Comparison of ENCODE assay signal across 8 cellular contexts in the genomic region with DNA sequence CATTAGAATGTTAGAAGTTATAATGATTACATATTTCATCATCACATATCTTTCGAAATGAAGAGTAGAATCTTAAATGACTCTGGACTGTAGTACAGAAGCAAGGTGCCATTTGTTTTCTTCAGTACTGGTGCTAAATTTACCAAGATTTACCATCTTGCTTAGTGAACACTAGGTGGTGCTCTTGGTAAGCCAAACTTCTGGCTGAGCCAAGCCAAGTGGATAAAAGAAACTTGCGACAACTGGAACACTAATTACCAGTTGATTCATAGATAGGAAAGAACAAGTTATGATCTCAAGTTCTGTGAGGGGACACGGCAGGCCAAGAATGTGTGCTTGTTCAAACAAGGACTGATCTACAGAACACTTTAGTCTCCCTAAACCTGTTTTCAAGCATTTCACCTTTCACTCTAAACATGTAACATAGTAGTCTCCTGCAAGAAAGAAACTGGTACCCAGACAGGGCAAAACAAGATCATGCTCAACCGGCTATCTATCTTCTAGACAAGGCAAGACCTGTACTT. TPM values are rescaled to one million over a fixed set of nuclear protein-coding genes. Genes with fewer than 3 reads are reported as not detected.
DNase-seq lines count a peak whose midpoint lies in the region; ATAC-seq and TF ChIP-seq lines count a peak whose summit lies in the region.

No MANE protein-coding gene starts in this region.

- intact Hi-C loops in CD8-positive, alpha-beta T cell (cut with DNase I, micrococcal nuclease) = loop anchor here (1.0 to 5.0 kb wide), 8 partner anchors 64 to 449 kb away; a partner anchor contains a TSS
- intact Hi-C loops in uterus (cut with DNase I; ENCODE audit: low total_unique reads) = loop anchor here (5.0 kb wide), 1 partner anchor 244 kb away; no protein-coding TSS in a partner anchor

- 47 to 49% methylated on average over 3 to 4 of the region's 4 CpGs for WGBS in endodermal cell (ENCODE audit: insufficient coverage in 1 of 2, insufficient read length in 1 of 2), 2 experiments

- peak overlapping the region; percentile 9 for H3K27ac Mint-ChIP-seq in CD8-positive, alpha-beta T cell
- H3K27ac Mint-ChIP-seq in T-helper 1 cell treated with Interleukin-12 subunit alpha and Interleukin-12 subunit beta and Interleukin-4 antibody, amounts not matched to agents 30 μg/mL and 1 μg/mL, for 36 hours = peak overlapping the region; percentile 2
- H3K27ac Mint-ChIP-seq in endodermal cell = no peak overlapping the region
- H3K27ac Mint-ChIP-seq in mesothelial cell of epicardium = peak overlapping the region; percentile 82

- no peaks in the 10 kb centered on the region for H3K9me3 Mint-ChIP-seq in CD8-positive, alpha-beta T cell
- H3K9me3 Mint-ChIP-seq in T-helper 1 cell treated with Interleukin-12 subunit alpha and Interleukin-12 subunit beta and Interleukin-4 antibody, amounts not matched to agents 30 μg/mL and 1 μg/mL, for 36 hours = no peaks in the 10 kb centered on the region
- H3K9me3 Mint-ChIP-seq in endodermal cell (no peaks in the 10 kb centered on the region), mesothelial cell of epicardium (no peaks in the 10 kb centered on the region)

- TF ChIP-seq CTCF in CD8-positive, alpha-beta T cell (IDR thresholded peaks at IDR 0.05) = peak; percentile 71
- TF ChIP-seq CTCF in endodermal cell (conservative IDR thresholded peaks at IDR 0.05) = peak; percentile 91
- TF ChIP-seq CTCF in mesothelial cell of epicardium (IDR thresholded peaks at IDR 0.05; ENCODE audit: unreplicated experiment) = peak; percentile 71
- peak; percentile 71 to 89 (median 83) for TF ChIP-seq CTCF in uterus (IDR thresholded peaks at IDR 0.05)

- peaks cover 24% of the 10 kb centered on the region for H3K36me3 Mint-ChIP-seq in CD8-positive, alpha-beta T cell
- peaks cover 24% of the 10 kb centered on the region for H3K36me3 Mint-ChIP-seq in T-helper 1 cell treated with Interleukin-12 subunit alpha and Interleukin-12 subunit beta and Interleukin-4 antibody, amounts not matched to agents 30 μg/mL and 1 μg/mL, for 36 hours (ENCODE audit: low read depth)
- H3K36me3 Mint-ChIP-seq in endodermal cell (ENCODE audit: low read depth) (peaks cover 19% of the 10 kb centered on the region), mesothelial cell of epicardium (peaks cover 21% of the 10 kb centered on the region)

- peak in 4 of 7 experiments; percentile 27 to 55 (median 34) for DNase-seq in CD8-positive, alpha-beta T cell
- DNase-seq in NCI-H1694 treated with DMSO at 0.1 percent for 48 hours (lab: John Stamatoyannopoulos, UW) (peak; percentile 89), endodermal cell (peak; percentile 61), mesothelial cell of epicardium (ENCODE audit: low spot score in 2 of 2, unreplicated experiment in 2 of 2) (no peak), uterus (peak; percentile 26 to 45)

- no peak overlapping the region for H3K4me3 ChIP-seq in CD8-positive, alpha-beta T cell (ENCODE audit: low read depth, low read length)
- H3K4me3 ChIP-seq in endodermal cell (ENCODE audit: low read length) (no peak overlapping the region), uterus (no peak overlapping the region)

- no peak overlapping the region for H3K4me3 Mint-ChIP-seq in CD8-positive, alpha-beta T cell
- H3K4me3 Mint-ChIP-seq in T-helper 1 cell treated with Interleukin-12 subunit alpha and Interleukin-12 subunit beta and Interleukin-4 antibody, amounts not matched to agents 30 μg/mL and 1 μg/mL, for 36 hours = no peak overlapping the region
- H3K4me3 Mint-ChIP-seq in endodermal cell = no peak overlapping the region
- no peak overlapping the region for H3K4me3 Mint-ChIP-seq in mesothelial cell of epicardium

- TF ChIP-seq POLR2A in uterus (IDR thresholded peaks at IDR 0.05) = no peak

- CTCF ChIA-PET in CD8-positive, alpha-beta T cell (lab: Charles Lee) = interaction anchor here (0.6 to 5.3 kb wide), 30 partner anchors 9 to 399 kb away, joined by 3 to 65 read pairs (median 4); no protein-coding TSS in a partner anchor

- no peaks in the 10 kb centered on the region for H3K4me1 ChIP-seq in CD8-positive, alpha-beta T cell (ENCODE audit: insufficient read depth, low read length)
- H3K4me1 ChIP-seq in endodermal cell (ENCODE audit: control insufficient read depth, insufficient read depth, low read length) = no peaks in the 10 kb centered on the region
- peaks cover 0 to 6% of the 10 kb centered on the region in 2 donors for H3K4me1 ChIP-seq in uterus

- H3K4me1 Mint-ChIP-seq in CD8-positive, alpha-beta T cell (ENCODE audit: low read depth) = peaks cover 6% of the 10 kb centered on the region
- H3K4me1 Mint-ChIP-seq in T-helper 1 cell treated with Interleukin-12 subunit alpha and Interleukin-12 subunit beta and Interleukin-4 antibody, amounts not matched to agents 30 μg/mL and 1 μg/mL, for 36 hours (ENCODE audit: low read depth) = peaks cover 13% of the 10 kb centered on the region
- H3K4me1 Mint-ChIP-seq in endodermal cell = no peaks in the 10 kb centered on the region
- peaks cover 6% of the 10 kb centered on the region for H3K4me1 Mint-ChIP-seq in mesothelial cell of epicardium

- H3K27me3 ChIP-seq in CD8-positive, alpha-beta T cell (ENCODE audit: insufficient read depth, low read length) = no peaks in the 10 kb centered on the region
- H3K27me3 ChIP-seq in endodermal cell (ENCODE audit: control insufficient read depth, insufficient read depth, low read length, poor library complexity, severe bottlenecking) = no peaks in the 10 kb centered on the region
- H3K27me3 ChIP-seq in uterus = no peaks in the 10 kb centered on the region

- H3K36me3 ChIP-seq in CD8-positive, alpha-beta T cell (ENCODE audit: insufficient read depth, low read length) = peaks cover 6% of the 10 kb centered on the region
- H3K36me3 ChIP-seq in endodermal cell (ENCODE audit: control insufficient read depth, insufficient read depth, low read length) (peaks cover 13% of the 10 kb centered on the region), uterus (no peaks in the 10 kb centered on the region)

- no peaks in the 10 kb centered on the region for H3K9me3 ChIP-seq in CD8-positive, alpha-beta T cell (ENCODE audit: low read length)
- H3K9me3 ChIP-seq in endodermal cell (ENCODE audit: control insufficient read depth, low read length) = no peaks in the 10 kb centered on the region
- H3K9me3 ChIP-seq in uterus = no peaks in the 10 kb centered on the region

- H3K27me3 Mint-ChIP-seq in CD8-positive, alpha-beta T cell (ENCODE audit: low read depth) = no peaks in the 10 kb centered on the region
- no peaks in the 10 kb centered on the region for H3K27me3 Mint-ChIP-seq in T-helper 1 cell treated with Interleukin-12 subunit alpha and Interleukin-12 subunit beta and Interleukin-4 antibody, amounts not matched to agents 30 μg/mL and 1 μg/mL, for 36 hours (ENCODE audit: low read depth)
- no peaks in the 10 kb centered on the region for H3K27me3 Mint-ChIP-seq in endodermal cell (ENCODE audit: insufficient read depth)
- H3K27me3 Mint-ChIP-seq in mesothelial cell of epicardium (ENCODE audit: low read depth) = no peaks in the 10 kb centered on the region

- H3K9ac ChIP-seq in endodermal cell (ENCODE audit: extremely low read depth, low read length, poor library complexity, severe bottlenecking) = no peak overlapping the region

- no peak overlapping the region for H3K27ac ChIP-seq in CD8-positive, alpha-beta T cell (ENCODE audit: low read depth, low read length)
- H3K27ac ChIP-seq in endodermal cell (ENCODE audit: low read depth, low read length) (no peak overlapping the region), uterus (peak overlapping the region; percentile 1 to 25)

- POLR2A ChIA-PET in CD8-positive, alpha-beta T cell (lab: Charles Lee) = interaction anchor here (1.5 kb wide), 1 partner anchor 17 kb away, joined by 3 read pairs; no protein-coding TSS in a partner anchor

- ATAC-seq in CD8-positive, alpha-beta T cell = peak; percentile 88
- ATAC-seq in GM18858 (IDR thresholded peaks at IDR 0.05; ENCODE audit: unreplicated experiment) = peak; percentile 66
- ATAC-seq in HG02981 (IDR thresholded peaks at IDR 0.05; ENCODE audit: unreplicated experiment) = peak; percentile 74

RNA-seq across cellular contexts. Expression of a gene that starts 19.8 kb away (rescaled TPM):
- total RNA-seq in CD8-positive, alpha-beta T cell = 10 to 100 TPM; 30.1 to 31.8 TPM
- 10 to 100 TPM; 12.4 to 20.4 TPM for total RNA-seq in endodermal cell
- polyA plus RNA-seq in endodermal cell (2013, experiment 1 of 2) = 11.3 TPM
- 11.5 TPM for polyA plus RNA-seq in endodermal cell (2013, experiment 2 of 2)
- 12.0 to 15.4 TPM (median 12.3 TPM) in 3 replicates for total RNA-seq in mesothelial cell of epicardium
- 10 to 100 TPM in 3 of 4 donors, 1 to 10 TPM in 1; 4.9 to 19.3 (median 15.2) TPM for total RNA-seq in uterus

RNA-seq across cellular contexts. Expression of a gene that starts 20.2 kb away (rescaled TPM):
- total RNA-seq in CD8-positive, alpha-beta T cell = 10 to 100 TPM; 28.8 to 28.9 TPM
- total RNA-seq in endodermal cell (10 to 100 TPM in 1 of 2 donors, 1 to 10 TPM in 1; 9.9 to 13.1 TPM), mesothelial cell of epicardium (9.9 to 10.3 TPM (median 10.0 TPM) in 3 replicates), uterus (10 to 100 TPM; 14.1 to 27.1 (median 16.9) TPM)
- 5.6 TPM for polyA plus RNA-seq in endodermal cell (2013, experiment 1 of 2)
- polyA plus RNA-seq in endodermal cell (2013, experiment 2 of 2) = 6.0 TPM

Comparison
In these comparisons a context has a peak if more than half of its experiments do, and no peak if none do; other contexts are left out.
1. DNase-seq: peak in CD8-positive, alpha-beta T cell (4 of 7), NCI-H1694 treated with DMSO at 0.1 percent for 48 hours (single experiment), endodermal cell (single experiment) and uterus (2 of 2); none in mesothelial cell of epicardium (0 of 2).
2. H3K27ac ChIP-seq: peak in uterus (2 of 2); none in CD8-positive, alpha-beta T cell (single experiment) and endodermal cell (single experiment).
3. Peak in every context shown above with its lines, with median percentiles within 50 percentile points of each other: ATAC-seq and CTCF ChIP-seq.